ENCODE assay signal across 8 cellular contexts in the genomic region with DNA sequence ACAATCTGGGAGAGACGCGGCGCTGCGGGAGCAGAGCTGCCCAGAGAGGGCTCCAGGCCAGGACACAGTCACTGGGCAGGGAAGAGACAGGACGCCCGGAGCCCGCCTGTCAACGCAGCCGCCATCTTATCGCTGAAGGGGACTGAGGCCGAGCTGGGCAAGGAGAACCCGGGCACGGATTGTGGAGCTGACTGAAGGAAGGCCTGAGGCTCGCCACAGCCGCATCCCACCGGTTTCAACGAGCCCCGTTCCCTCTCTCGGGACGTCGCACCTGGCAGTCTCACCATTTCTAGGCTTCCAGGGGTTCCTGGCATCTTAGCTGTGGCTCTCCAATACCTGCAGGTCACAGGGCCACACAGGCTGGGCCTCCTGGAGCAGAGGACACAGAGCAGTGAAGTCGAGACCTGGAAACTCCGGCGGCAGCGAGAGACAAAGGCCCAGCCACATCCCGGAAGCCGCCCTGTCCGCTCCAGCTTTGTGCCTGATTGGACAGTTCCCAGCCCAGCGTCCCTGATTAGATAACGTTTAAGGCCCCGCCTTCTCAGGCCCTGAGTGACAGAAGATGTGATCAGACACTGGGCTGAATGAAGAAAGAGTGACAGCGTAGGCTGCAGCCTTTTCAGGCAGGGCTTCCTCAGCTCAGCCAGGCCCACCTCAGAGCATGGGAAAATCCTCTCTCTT. TPM values are rescaled to one million over a fixed set of nuclear protein-coding genes. Genes with fewer than 3 reads are reported as not detected.
DNase-seq lines count a peak whose midpoint lies in the region; ATAC-seq lines count a peak whose summit lies in the region.

Gene ZNF91, minus strand, starts transcription at position 431 of the 681 bp plus-strand sequence. Its CDS starts 117 bp downstream, at position 314.

- 0% methylated on average over 32 of the region's 32 CpGs for WGBS in esophagus, 2 donors

- H3K27me3 Mint-ChIP-seq in activated T-cell treated with anti-CD3 and anti-CD28 coated beads, Interleukin-2, amount 50 U/mL, for 24 hours, result no peaks in the 10 kb centered on the region

- H3K9me3 ChIP-seq in esophagus (ENCODE audit: control insufficient read depth in 2 of 2, insufficient read depth in 1 of 2, low read depth in 1 of 2, low read length in 1 of 2) (no peaks in the 10 kb centered on the region), mucosa of stomach (ENCODE audit: control insufficient read depth, low read length) (no peaks in the 10 kb centered on the region)

- peak within 1 kb of the TSS; percentile 100 for H3K9ac ChIP-seq in mucosa of stomach (ENCODE audit: low read length)

- H3K27me3 ChIP-seq in esophagus (ENCODE audit: control insufficient read depth in 1 of 2, insufficient read depth in 2 of 2, low read length in 2 of 2) (no peaks in the 10 kb centered on the region), mucosa of stomach (ENCODE audit: control insufficient read depth, insufficient read depth, low read length) (no peaks in the 10 kb centered on the region)

- H3K27ac ChIP-seq in esophagus (ENCODE audit: low read depth in 2 of 2, low read length in 1 of 2), result peak within 1 kb of the TSS; percentile 98 to 100

- H3K27ac Mint-ChIP-seq in activated T-cell treated with anti-CD3 and anti-CD28 coated beads, Interleukin-2, amount 50 U/mL, for 24 hours, result peak within 1 kb of the TSS; percentile 98

- H3K4me3 Mint-ChIP-seq in activated T-cell treated with anti-CD3 and anti-CD28 coated beads, Interleukin-2, amount 50 U/mL, for 24 hours, result peak within 1 kb of the TSS; percentile 98

- H3K36me3 ChIP-seq in esophagus (ENCODE audit: control insufficient read depth in 2 of 2, insufficient read depth in 2 of 2, low read length in 1 of 2), result no peaks in the 10 kb centered on the region
- no peaks in the 10 kb centered on the region for H3K36me3 ChIP-seq in mucosa of stomach (ENCODE audit: control insufficient read depth, insufficient read depth, low read length)

- peaks cover 7% of the 10 kb centered on the region for H3K9me3 Mint-ChIP-seq in activated T-cell treated with anti-CD3 and anti-CD28 coated beads, Interleukin-2, amount 50 U/mL, for 24 hours

- H3K4me1 Mint-ChIP-seq in activated T-cell treated with anti-CD3 and anti-CD28 coated beads, Interleukin-2, amount 50 U/mL, for 24 hours (ENCODE audit: low read depth), result peaks cover 33% of the 10 kb centered on the region

- DNase-seq in COLO668 (lab: John Stamatoyannopoulos, UW; ENCODE audit: unreplicated experiment) (peak; percentile 93), HS-27A (ENCODE audit: low read depth) (peak; percentile 87), OCI-M2 (lab: John Stamatoyannopoulos, UW; ENCODE audit: unreplicated experiment) (peak; percentile 77)
- DNase-seq in activated T-cell treated with anti-CD3 and anti-CD28 coated beads, Interleukin-2, amount 50 U/mL, for 24 hours, result peak; percentile 90
- DNase-seq in stimulated activated CD8-positive, alpha-beta memory T cell treated with anti-CD3 and anti-CD28 coated beads, Interleukin-7, amount 100 ng/mL, for 1 hour (ENCODE audit: low read depth in 2 of 2), result peak; percentile 75 to 77

- H3K4me3 ChIP-seq in esophagus (ENCODE audit: low read depth in 1 of 2, low read length in 2 of 2), result peak within 1 kb of the TSS; percentile 91 to 96
- H3K4me3 ChIP-seq in mucosa of stomach (ENCODE audit: low read length), result peak within 1 kb of the TSS; percentile 100

- ATAC-seq in GM19467 (IDR thresholded peaks at IDR 0.05; ENCODE audit: unreplicated experiment), result peak; percentile 94

- peaks cover 52% of the 10 kb centered on the region for H3K36me3 Mint-ChIP-seq in activated T-cell treated with anti-CD3 and anti-CD28 coated beads, Interleukin-2, amount 50 U/mL, for 24 hours (ENCODE audit: low read depth)

- H3K4me1 ChIP-seq in esophagus (ENCODE audit: control insufficient read depth in 2 of 2, insufficient read depth in 2 of 2, low read length in 1 of 2) (peaks cover 0 to 2% of the 10 kb centered on the region in 2 donors), mucosa of stomach (ENCODE audit: control insufficient read depth, insufficient read depth, low read length) (peaks cover 22% of the 10 kb centered on the region)

RNA-seq across cellular contexts. Expression of gene ZNF91, which starts in this region (rescaled TPM):
- polyA plus RNA-seq in esophagus, result 10 to 100 TPM in 1 of 2 donors, 1 to 10 TPM in 1; 6.0 to 11.9 TPM

Comparison
In these comparisons a context has a peak if more than half of its experiments do, and no peak if none do; other contexts are left out.
1. Peak in every context shown above with its lines: DNase-seq, ATAC-seq, H3K4me3 ChIP-seq and H3K27ac ChIP-seq.